ENCODE assay signal across 1 cellular context in the genomic region with DNA sequence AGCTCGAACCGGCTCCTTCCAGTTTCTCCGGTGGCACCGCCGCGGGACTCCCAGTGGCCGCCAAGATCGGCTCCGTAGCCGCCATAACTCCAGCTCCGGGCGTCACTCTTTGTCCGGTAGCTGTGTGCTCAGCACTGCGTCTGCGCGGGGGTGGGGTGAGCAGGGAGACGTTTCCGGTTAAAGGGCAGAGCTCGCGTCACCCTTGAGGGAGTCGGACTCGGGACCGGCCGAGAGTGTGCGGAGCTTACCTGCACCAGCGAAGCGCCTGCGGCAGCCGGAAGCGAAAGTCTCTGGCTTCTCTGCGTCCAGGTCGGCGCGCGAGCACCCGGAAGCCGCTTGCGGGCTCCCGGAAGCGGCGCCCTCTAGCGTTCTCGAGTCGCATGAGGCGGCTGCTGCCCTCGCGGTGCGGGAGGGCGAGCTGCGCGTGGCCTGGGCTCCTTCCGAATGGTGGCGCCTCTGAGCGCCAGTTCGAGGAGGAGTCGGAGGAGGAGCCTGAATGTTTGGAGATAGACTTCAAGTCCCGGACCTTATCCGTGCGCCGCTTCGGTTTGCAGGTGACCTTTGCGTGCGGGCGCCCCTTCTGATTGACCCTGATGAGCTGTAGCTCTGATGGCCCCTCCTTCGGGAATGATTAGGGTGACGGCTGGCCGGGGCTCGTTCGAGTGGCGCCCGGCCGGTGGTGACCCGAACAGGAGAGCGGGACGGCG.
A peak's percentile ranks its signal among the peaks of the same experiment; 100 is the strongest.
TF ChIP-seq lines count a peak whose summit lies in the region.

A gene (minus strand): TSS at position 303 of the 707 bp plus-strand sequence. CDS start 218 bp downstream, at position 85.

TF ChIP-seq in K562, 482 proteins besides CTCF, POLR2A, EP300 and RAD21 (continued from another document and continues in another):
- TF ChIP-seq, protein P1, sequence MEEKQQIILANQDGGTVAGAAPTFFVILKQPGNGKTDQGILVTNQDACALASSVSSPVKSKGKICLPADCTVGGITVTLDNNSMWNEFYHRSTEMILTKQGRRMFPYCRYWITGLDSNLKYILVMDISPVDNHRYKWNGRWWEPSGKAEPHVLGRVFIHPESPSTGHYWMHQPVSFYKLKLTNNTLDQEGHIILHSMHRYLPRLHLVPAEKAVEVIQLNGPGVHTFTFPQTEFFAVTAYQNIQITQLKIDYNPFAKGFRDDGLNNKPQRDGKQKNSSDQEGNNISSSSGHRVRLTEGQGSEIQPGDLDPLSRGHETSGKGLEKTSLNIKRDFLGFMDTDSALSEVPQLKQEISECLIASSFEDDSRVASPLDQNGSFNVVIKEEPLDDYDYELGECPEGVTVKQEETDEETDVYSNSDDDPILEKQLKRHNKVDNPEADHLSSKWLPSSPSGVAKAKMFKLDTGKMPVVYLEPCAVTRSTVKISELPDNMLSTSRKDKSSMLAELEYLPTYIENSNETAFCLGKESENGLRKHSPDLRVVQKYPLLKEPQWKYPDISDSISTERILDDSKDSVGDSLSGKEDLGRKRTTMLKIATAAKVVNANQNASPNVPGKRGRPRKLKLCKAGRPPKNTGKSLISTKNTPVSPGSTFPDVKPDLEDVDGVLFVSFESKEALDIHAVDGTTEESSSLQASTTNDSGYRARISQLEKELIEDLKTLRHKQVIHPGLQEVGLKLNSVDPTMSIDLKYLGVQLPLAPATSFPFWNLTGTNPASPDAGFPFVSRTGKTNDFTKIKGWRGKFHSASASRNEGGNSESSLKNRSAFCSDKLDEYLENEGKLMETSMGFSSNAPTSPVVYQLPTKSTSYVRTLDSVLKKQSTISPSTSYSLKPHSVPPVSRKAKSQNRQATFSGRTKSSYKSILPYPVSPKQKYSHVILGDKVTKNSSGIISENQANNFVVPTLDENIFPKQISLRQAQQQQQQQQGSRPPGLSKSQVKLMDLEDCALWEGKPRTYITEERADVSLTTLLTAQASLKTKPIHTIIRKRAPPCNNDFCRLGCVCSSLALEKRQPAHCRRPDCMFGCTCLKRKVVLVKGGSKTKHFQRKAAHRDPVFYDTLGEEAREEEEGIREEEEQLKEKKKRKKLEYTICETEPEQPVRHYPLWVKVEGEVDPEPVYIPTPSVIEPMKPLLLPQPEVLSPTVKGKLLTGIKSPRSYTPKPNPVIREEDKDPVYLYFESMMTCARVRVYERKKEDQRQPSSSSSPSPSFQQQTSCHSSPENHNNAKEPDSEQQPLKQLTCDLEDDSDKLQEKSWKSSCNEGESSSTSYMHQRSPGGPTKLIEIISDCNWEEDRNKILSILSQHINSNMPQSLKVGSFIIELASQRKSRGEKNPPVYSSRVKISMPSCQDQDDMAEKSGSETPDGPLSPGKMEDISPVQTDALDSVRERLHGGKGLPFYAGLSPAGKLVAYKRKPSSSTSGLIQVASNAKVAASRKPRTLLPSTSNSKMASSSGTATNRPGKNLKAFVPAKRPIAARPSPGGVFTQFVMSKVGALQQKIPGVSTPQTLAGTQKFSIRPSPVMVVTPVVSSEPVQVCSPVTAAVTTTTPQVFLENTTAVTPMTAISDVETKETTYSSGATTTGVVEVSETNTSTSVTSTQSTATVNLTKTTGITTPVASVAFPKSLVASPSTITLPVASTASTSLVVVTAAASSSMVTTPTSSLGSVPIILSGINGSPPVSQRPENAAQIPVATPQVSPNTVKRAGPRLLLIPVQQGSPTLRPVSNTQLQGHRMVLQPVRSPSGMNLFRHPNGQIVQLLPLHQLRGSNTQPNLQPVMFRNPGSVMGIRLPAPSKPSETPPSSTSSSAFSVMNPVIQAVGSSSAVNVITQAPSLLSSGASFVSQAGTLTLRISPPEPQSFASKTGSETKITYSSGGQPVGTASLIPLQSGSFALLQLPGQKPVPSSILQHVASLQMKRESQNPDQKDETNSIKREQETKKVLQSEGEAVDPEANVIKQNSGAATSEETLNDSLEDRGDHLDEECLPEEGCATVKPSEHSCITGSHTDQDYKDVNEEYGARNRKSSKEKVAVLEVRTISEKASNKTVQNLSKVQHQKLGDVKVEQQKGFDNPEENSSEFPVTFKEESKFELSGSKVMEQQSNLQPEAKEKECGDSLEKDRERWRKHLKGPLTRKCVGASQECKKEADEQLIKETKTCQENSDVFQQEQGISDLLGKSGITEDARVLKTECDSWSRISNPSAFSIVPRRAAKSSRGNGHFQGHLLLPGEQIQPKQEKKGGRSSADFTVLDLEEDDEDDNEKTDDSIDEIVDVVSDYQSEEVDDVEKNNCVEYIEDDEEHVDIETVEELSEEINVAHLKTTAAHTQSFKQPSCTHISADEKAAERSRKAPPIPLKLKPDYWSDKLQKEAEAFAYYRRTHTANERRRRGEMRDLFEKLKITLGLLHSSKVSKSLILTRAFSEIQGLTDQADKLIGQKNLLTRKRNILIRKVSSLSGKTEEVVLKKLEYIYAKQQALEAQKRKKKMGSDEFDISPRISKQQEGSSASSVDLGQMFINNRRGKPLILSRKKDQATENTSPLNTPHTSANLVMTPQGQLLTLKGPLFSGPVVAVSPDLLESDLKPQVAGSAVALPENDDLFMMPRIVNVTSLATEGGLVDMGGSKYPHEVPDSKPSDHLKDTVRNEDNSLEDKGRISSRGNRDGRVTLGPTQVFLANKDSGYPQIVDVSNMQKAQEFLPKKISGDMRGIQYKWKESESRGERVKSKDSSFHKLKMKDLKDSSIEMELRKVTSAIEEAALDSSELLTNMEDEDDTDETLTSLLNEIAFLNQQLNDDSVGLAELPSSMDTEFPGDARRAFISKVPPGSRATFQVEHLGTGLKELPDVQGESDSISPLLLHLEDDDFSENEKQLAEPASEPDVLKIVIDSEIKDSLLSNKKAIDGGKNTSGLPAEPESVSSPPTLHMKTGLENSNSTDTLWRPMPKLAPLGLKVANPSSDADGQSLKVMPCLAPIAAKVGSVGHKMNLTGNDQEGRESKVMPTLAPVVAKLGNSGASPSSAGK (IDR thresholded peaks at IDR 0.05) = peak; percentile 89
- TF ChIP-seq KAT2B (IDR thresholded peaks at IDR 0.05; ENCODE audit: low read depth, low read length) = peak; percentile 98
- TF ChIP-seq FIP1L1 (IDR thresholded peaks at IDR 0.05; ENCODE audit: low read depth, low read length, poor library complexity, severe bottlenecking) = peak; percentile 96
- no peak for TF ChIP-seq XRCC3 (IDR thresholded peaks at IDR 0.05)
- TF ChIP-seq, protein P2, sequence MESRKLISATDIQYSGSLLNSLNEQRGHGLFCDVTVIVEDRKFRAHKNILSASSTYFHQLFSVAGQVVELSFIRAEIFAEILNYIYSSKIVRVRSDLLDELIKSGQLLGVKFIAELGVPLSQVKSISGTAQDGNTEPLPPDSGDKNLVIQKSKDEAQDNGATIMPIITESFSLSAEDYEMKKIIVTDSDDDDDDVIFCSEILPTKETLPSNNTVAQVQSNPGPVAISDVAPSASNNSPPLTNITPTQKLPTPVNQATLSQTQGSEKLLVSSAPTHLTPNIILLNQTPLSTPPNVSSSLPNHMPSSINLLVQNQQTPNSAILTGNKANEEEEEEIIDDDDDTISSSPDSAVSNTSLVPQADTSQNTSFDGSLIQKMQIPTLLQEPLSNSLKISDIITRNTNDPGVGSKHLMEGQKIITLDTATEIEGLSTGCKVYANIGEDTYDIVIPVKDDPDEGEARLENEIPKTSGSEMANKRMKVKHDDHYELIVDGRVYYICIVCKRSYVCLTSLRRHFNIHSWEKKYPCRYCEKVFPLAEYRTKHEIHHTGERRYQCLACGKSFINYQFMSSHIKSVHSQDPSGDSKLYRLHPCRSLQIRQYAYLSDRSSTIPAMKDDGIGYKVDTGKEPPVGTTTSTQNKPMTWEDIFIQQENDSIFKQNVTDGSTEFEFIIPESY (CRISPR knock-in tag; IDR thresholded peaks at IDR 0.05) = peak; percentile 60; the same call in 1 of the 2 replicates
- peak; percentile 39; the same call in 1 of the 2 replicates for TF ChIP-seq SMARCA4 (IDR thresholded peaks at IDR 0.05)
- TF ChIP-seq, protein P3, sequence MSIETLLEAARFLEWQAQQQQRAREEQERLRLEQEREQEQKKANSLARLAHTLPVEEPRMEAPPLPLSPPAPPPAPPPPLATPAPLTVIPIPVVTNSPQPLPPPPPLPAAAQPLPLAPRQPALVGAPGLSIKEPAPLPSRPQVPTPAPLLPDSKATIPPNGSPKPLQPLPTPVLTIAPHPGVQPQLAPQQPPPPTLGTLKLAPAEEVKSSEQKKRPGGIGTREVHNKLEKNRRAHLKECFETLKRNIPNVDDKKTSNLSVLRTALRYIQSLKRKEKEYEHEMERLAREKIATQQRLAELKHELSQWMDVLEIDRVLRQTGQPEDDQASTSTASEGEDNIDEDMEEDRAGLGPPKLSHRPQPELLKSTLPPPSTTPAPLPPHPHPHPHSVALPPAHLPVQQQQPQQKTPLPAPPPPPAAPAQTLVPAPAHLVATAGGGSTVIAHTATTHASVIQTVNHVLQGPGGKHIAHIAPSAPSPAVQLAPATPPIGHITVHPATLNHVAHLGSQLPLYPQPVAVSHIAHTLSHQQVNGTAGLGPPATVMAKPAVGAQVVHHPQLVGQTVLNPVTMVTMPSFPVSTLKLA (conservative IDR thresholded peaks at IDR 0.05) = peak; percentile 94 to 97
- TF ChIP-seq PTBP1 (IDR thresholded peaks at IDR 0.05; ENCODE audit: low read depth, low read length) = no peak
- TF ChIP-seq HDAC2 (IDR thresholded peaks at IDR 0.05) = peak; percentile 83
- no peak for TF ChIP-seq SAFB2 (IDR thresholded peaks at IDR 0.05; ENCODE audit: borderline replicate concordance, low read depth, low read length, severe bottlenecking)
- TF ChIP-seq SMARCE1 (IDR thresholded peaks at IDR 0.05) = no peak; the same call in 1 of the 2 replicates
- no peak for TF ChIP-seq ZFPM2 (CRISPR knock-in tag; IDR thresholded peaks at IDR 0.05)
- peak; percentile 75 for TF ChIP-seq SMC3 (conservative IDR thresholded peaks at IDR 0.05; ENCODE audit: insufficient read depth, low read depth, low read length)
- TF ChIP-seq, protein P4, sequence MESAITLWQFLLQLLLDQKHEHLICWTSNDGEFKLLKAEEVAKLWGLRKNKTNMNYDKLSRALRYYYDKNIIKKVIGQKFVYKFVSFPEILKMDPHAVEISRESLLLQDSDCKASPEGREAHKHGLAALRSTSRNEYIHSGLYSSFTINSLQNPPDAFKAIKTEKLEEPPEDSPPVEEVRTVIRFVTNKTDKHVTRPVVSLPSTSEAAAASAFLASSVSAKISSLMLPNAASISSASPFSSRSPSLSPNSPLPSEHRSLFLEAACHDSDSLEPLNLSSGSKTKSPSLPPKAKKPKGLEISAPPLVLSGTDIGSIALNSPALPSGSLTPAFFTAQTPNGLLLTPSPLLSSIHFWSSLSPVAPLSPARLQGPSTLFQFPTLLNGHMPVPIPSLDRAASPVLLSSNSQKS (CRISPR knock-in tag; IDR thresholded peaks at IDR 0.05) = no peak
- TF ChIP-seq, protein P5, sequence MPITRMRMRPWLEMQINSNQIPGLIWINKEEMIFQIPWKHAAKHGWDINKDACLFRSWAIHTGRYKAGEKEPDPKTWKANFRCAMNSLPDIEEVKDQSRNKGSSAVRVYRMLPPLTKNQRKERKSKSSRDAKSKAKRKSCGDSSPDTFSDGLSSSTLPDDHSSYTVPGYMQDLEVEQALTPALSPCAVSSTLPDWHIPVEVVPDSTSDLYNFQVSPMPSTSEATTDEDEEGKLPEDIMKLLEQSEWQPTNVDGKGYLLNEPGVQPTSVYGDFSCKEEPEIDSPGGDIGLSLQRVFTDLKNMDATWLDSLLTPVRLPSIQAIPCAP (CRISPR knock-in tag; IDR thresholded peaks at IDR 0.05; ENCODE audit: borderline replicate concordance) = no peak
- no peak; the same call in 1 of the 2 replicates for TF ChIP-seq TRIM28 (IDR thresholded peaks at IDR 0.05)
- TF ChIP-seq, protein P6, sequence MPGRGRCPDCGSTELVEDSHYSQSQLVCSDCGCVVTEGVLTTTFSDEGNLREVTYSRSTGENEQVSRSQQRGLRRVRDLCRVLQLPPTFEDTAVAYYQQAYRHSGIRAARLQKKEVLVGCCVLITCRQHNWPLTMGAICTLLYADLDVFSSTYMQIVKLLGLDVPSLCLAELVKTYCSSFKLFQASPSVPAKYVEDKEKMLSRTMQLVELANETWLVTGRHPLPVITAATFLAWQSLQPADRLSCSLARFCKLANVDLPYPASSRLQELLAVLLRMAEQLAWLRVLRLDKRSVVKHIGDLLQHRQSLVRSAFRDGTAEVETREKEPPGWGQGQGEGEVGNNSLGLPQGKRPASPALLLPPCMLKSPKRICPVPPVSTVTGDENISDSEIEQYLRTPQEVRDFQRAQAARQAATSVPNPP (IDR thresholded peaks at IDR 0.05; ENCODE audit: borderline replicate concordance, insufficient read depth, insufficient read length) = no peak
- no peak for TF ChIP-seq PRMT5 (CRISPR knock-in tag; IDR thresholded peaks at IDR 0.05)
- no peak for TF ChIP-seq STAT5B (CRISPR knock-in tag; IDR thresholded peaks at IDR 0.05)
- peak; percentile 95 for TF ChIP-seq GTF2E2 (tag; IDR thresholded peaks at IDR 0.05)
- TF ChIP-seq KAT8 (IDR thresholded peaks at IDR 0.05; ENCODE audit: low read depth) = no peak
- TF ChIP-seq, protein P7, sequence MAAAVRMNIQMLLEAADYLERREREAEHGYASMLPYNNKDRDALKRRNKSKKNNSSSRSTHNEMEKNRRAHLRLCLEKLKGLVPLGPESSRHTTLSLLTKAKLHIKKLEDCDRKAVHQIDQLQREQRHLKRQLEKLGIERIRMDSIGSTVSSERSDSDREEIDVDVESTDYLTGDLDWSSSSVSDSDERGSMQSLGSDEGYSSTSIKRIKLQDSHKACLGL (CRISPR knock-in tag; IDR thresholded peaks at IDR 0.05; ENCODE audit: borderline replicate concordance, poor library complexity, severe bottlenecking) = no peak
- TF ChIP-seq, protein P8, sequence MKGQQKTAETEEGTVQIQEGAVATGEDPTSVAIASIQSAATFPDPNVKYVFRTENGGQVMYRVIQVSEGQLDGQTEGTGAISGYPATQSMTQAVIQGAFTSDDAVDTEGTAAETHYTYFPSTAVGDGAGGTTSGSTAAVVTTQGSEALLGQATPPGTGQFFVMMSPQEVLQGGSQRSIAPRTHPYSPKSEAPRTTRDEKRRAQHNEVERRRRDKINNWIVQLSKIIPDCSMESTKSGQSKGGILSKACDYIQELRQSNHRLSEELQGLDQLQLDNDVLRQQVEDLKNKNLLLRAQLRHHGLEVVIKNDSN (CRISPR knock-in tag; IDR thresholded peaks at IDR 0.05) = peak; percentile 58
- TF ChIP-seq KHSRP (IDR thresholded peaks at IDR 0.05) = no peak
- TF ChIP-seq DNMT1 (IDR thresholded peaks at IDR 0.05) = no peak
- TF ChIP-seq NONO (IDR thresholded peaks at IDR 0.05; ENCODE audit: low read depth in 2 of 2, low read length in 1 of 2) = peak in 1 of 2 experiments; percentile 93; a peak in 2 of 4 replicates
- TF ChIP-seq NCOA6 (IDR thresholded peaks at IDR 0.05) = no peak
- no peak for TF ChIP-seq POLR2AphosphoS2 (IDR thresholded peaks at IDR 0.05; ENCODE audit: low read length)
- peak; percentile 8 for TF ChIP-seq CHD1 (IDR thresholded peaks at IDR 0.05; ENCODE audit: low read length)
- peak; percentile 93 for TF ChIP-seq CXXC5 (CRISPR knock-in tag; IDR thresholded peaks at IDR 0.05)
